In the genomic region with DNA sequence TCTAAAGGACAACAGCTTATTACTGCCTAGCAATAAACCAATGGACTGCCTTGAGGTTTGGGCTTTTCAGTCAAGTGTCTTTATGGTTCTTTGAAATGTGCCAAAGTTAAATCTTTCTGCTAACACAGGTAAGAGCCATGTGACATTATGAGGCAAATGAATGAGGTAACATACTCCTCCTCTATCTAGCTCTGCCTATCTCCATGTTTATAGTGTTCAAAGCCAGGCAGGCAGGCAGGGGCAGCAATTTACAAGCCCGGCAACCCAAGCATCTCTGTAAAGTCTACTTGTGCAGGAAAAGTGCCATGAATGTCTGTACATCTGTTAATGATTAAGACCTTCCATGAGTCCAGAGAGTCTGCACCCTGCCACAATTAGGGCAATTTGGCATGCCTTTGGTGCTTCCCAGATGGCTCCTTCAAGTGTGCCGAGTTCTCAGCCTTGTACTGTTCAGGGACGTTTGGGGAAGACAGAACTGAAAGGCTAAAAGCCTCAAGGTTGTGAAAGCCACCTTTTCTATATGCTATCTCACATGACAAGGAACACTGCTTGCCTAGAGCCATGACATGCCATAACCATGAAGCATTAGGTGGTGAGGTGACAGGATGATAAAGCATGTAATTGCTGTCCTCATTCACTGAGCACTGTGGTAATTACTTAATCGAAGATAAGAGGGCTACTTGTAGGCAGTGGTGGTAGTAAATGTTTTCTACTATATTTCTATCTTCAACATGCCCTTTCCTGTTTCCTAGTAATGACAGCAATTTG, we compare ENCODE assay signal across 19 cellular contexts. TPM values are rescaled to one million over a fixed set of nuclear protein-coding genes. Genes with fewer than 3 reads are reported as not detected.
DNase-seq lines count a peak whose midpoint lies in the region; ATAC-seq and TF ChIP-seq lines count a peak whose summit lies in the region.
"Had no signal": no experiment of that assay in that cellular context is flagged by ENCODE, and none has a peak within 500 bp of the region (broad histone marks: within the 10 kb centered on the region; RNA-seq: fewer than 3 reads in every experiment).

No MANE protein-coding gene starts in this region.

- WGBS in SK-N-SH (ENCODE audit: low lambda C conversion rate) = 5% methylated on average over 4 of the region's 4 CpGs
- 27% methylated on average over 4 of the region's 4 CpGs for WGBS in hepatocyte (ENCODE audit: low lambda C conversion rate, missing lambda C conversion rate)

- peaks cover 8% of the 10 kb centered on the region for H3K4me1 Mint-ChIP-seq in type B pancreatic cell (ENCODE audit: unreplicated experiment)
- H3K4me1 Mint-ChIP-seq: stimulated activated naive B cell treated with anti-CD40 and anti-IgM and Interleukin-4, amounts not matched to agents 10 μg/mL and 1 μg/mL and 100 μg/mL, for 72 hours had no signal

- H3K27me3 ChIP-seq in right atrium auricular region = no peaks in the 10 kb centered on the region
- no peaks in the 10 kb centered on the region for H3K27me3 ChIP-seq in SK-N-SH (ENCODE audit: insufficient read depth)
- no peaks in the 10 kb centered on the region for H3K27me3 ChIP-seq in hepatocyte
- H3K27me3 ChIP-seq: cardiac muscle cell, SJSA1 had no signal

- CTCF ChIA-PET in SK-N-SH (lab: Yijun Ruan, JAX) = interaction anchor here (1.5 kb wide), 1 partner anchor 20 kb away, joined by 3 read pairs; no protein-coding TSS in a partner anchor

- H3K9me2 ChIP-seq in SK-N-SH (no peaks in the 10 kb centered on the region), hepatocyte (replicated peaks; ENCODE audit: insufficient read depth) (no peaks in the 10 kb centered on the region)

- no peaks in the 10 kb centered on the region for H3K9me3 Mint-ChIP-seq in type B pancreatic cell
- H3K9me3 Mint-ChIP-seq: stimulated activated naive B cell treated with anti-CD40 and anti-IgM and Interleukin-4, amounts not matched to agents 10 μg/mL and 1 μg/mL and 100 μg/mL, for 72 hours had no signal

- H4K20me1 ChIP-seq in SK-N-SH (ENCODE audit: insufficient read depth) (no peaks in the 10 kb centered on the region), hepatocyte (ENCODE audit: insufficient read depth, poor library complexity, severe bottlenecking) (no peaks in the 10 kb centered on the region)

- H3K4me1 ChIP-seq in right atrium auricular region (peaks cover 0 to 6% of the 10 kb centered on the region in 2 donors), SK-N-SH (ENCODE audit: control insufficient read depth in 1 of 2, insufficient read depth in 2 of 2, low read depth in 1 of 2, low read length in 1 of 2) (peaks cover 0 to 17% of the 10 kb centered on the region in 2 experiments; a peak in 2 of 4 replicates), hepatocyte (ENCODE audit: insufficient read depth) (no peaks in the 10 kb centered on the region)
- H3K4me1 ChIP-seq: Caco-2, SJSA1 had no signal

- no peaks in the 10 kb centered on the region for H3K79me2 ChIP-seq in SK-N-SH (ENCODE audit: insufficient read depth)
- no peaks in the 10 kb centered on the region for H3K79me2 ChIP-seq in hepatocyte

- intact Hi-C loops in Right ventricle myocardium inferior (cut with DNase I) = no loop called here

- H3F3A ChIP-seq in SK-N-SH (replicated peaks; ENCODE audit: insufficient read depth) = no peaks in the 10 kb centered on the region

- TF ChIP-seq CTCF in right atrium auricular region (IDR thresholded peaks at IDR 0.05) (no peak), SK-N-SH (IDR thresholded peaks at IDR 0.05) (no peak), hepatocyte (IDR thresholded peaks at IDR 0.05; ENCODE audit: poor library complexity) (no peak), type B pancreatic cell (conservative IDR thresholded peaks at IDR 0.05) (no peak)

- peak overlapping the region; percentile 8 for H3K27ac Mint-ChIP-seq in type B pancreatic cell
- H3K27ac Mint-ChIP-seq: activated naive CD8-positive, alpha-beta T cell treated with anti-CD3 and anti-CD28 coated beads, Interleukin-2, amount 10 ng/mL, durations not matched to agents 7 days and 5 days; stimulated activated naive B cell treated with anti-CD40 and anti-IgM and Interleukin-4, amounts not matched to agents 10 μg/mL and 1 μg/mL and 100 μg/mL, for 72 hours had no signal

- peaks cover 68% of the 10 kb centered on the region for H3K27me3 Mint-ChIP-seq in type B pancreatic cell
- H3K27me3 Mint-ChIP-seq: activated naive CD8-positive, alpha-beta T cell treated with anti-CD3 and anti-CD28 coated beads, Interleukin-2, amount 10 ng/mL, durations not matched to agents 7 days and 5 days; stimulated activated naive B cell treated with anti-CD40 and anti-IgM and Interleukin-4, amounts not matched to agents 10 μg/mL and 1 μg/mL and 100 μg/mL, for 72 hours had no signal

- H3K9me3 ChIP-seq in right atrium auricular region (no peaks in the 10 kb centered on the region), SK-N-SH (no peaks in the 10 kb centered on the region), hepatocyte (ENCODE audit: low read depth) (no peaks in the 10 kb centered on the region)
- H3K9me3 ChIP-seq: Caco-2, SJSA1 had no signal

- TF ChIP-seq RAD21 in SK-N-SH (IDR thresholded peaks at IDR 0.05; ENCODE audit: low read length) = no peak

- H3K27ac ChIP-seq in right atrium auricular region = no peak overlapping the region
- H3K27ac ChIP-seq in SK-N-SH (ENCODE audit: low read depth in 2 of 2, low read length in 1 of 2) = peak overlapping the region in 1 of 2 experiments; percentile 60; a peak in 2 of 4 replicates
- H3K27ac ChIP-seq in hepatocyte = peak overlapping the region; percentile 81
- H3K27ac ChIP-seq: cardiac muscle cell, SJSA1, skin epidermis had no signal

- TF ChIP-seq EP300 in SK-N-SH (IDR thresholded peaks at IDR 0.05; ENCODE audit: borderline replicate concordance in 1 of 2, low read depth in 1 of 2, low read length in 1 of 2) = peak in 1 of 2 experiments; percentile 65; a peak in 1 of 4 replicates

- H3K4me3 ChIP-seq in right atrium auricular region (no peak overlapping the region), SK-N-SH (ENCODE audit: low read depth in 2 of 2, low read length in 1 of 2) (no peak overlapping the region), hepatocyte (no peak overlapping the region)
- H3K4me3 ChIP-seq: cardiac muscle cell, SJSA1, skin epidermis had no signal

- no peaks in the 10 kb centered on the region for H3K36me3 Mint-ChIP-seq in type B pancreatic cell
- H3K36me3 Mint-ChIP-seq: activated naive CD8-positive, alpha-beta T cell treated with anti-CD3 and anti-CD28 coated beads, Interleukin-2, amount 10 ng/mL, durations not matched to agents 7 days and 5 days had no signal

- POLR2A ChIA-PET in SK-N-SH (lab: Yijun Ruan, JAX) = no interaction called here

- DNase-seq in Right ventricle myocardium inferior (ENCODE audit: missing footprints) (no peak), right atrium auricular region (ENCODE audit: low spot score) (no peak), SK-N-SH (peak; percentile 58), hepatocyte (ENCODE audit: low spot score) (peak; percentile 35), type B pancreatic cell (ENCODE audit: extremely low spot score, unreplicated experiment) (no peak), retina (no peak)
- DNase-seq: activated CD4-positive, alpha-beta T cell treated with anti-CD3 and anti-CD28 coated beads for 48 hours; activated naive CD8-positive, alpha-beta T cell treated with anti-CD3 and anti-CD28 coated beads, Interleukin-2, amount 10 ng/mL, durations not matched to agents 7 days and 5 days; Caco-2; GF-D8; H7; NCI-H2107; occipital lobe; stimulated activated naive B cell treated with anti-CD40 and anti-IgM and Interleukin-4, amounts not matched to agents 10 μg/mL and 1 μg/mL and 100 μg/mL, for 72 hours had no signal

- peak; percentile 55 for ATAC-seq in Right ventricle myocardium inferior
- ATAC-seq in GM21529 (IDR thresholded peaks at IDR 0.05; ENCODE audit: unreplicated experiment) = no peak
- ATAC-seq in HG03159 (IDR thresholded peaks at IDR 0.05; ENCODE audit: unreplicated experiment) = no peak
- ATAC-seq: stimulated activated naive B cell treated with anti-CD40 and anti-IgM and Interleukin-4, amounts not matched to agents 10 μg/mL and 1 μg/mL and 100 μg/mL, for 72 hours had no signal

- H3K36me3 ChIP-seq in right atrium auricular region = no peaks in the 10 kb centered on the region
- no peaks in the 10 kb centered on the region for H3K36me3 ChIP-seq in SK-N-SH (replicated peaks in 1 of 2; ENCODE audit: control insufficient read depth in 1 of 2, insufficient read depth in 2 of 2, low read length in 1 of 2)
- H3K36me3 ChIP-seq in hepatocyte (replicated peaks; ENCODE audit: insufficient read depth, low read depth) = no peaks in the 10 kb centered on the region
- H3K36me3 ChIP-seq: cardiac muscle cell, SJSA1 had no signal

- no peak overlapping the region for H3K4me3 Mint-ChIP-seq in type B pancreatic cell
- H3K4me3 Mint-ChIP-seq: activated naive CD8-positive, alpha-beta T cell treated with anti-CD3 and anti-CD28 coated beads, Interleukin-2, amount 10 ng/mL, durations not matched to agents 7 days and 5 days; stimulated activated naive B cell treated with anti-CD40 and anti-IgM and Interleukin-4, amounts not matched to agents 10 μg/mL and 1 μg/mL and 100 μg/mL, for 72 hours had no signal

- H3K4me2 ChIP-seq in SK-N-SH (no peak overlapping the region), hepatocyte (no peak overlapping the region)

- H3K9ac ChIP-seq in SK-N-SH = no peak overlapping the region

- H2AFZ ChIP-seq in SK-N-SH (ENCODE audit: low read depth) (no peak overlapping the region), hepatocyte (no peak overlapping the region)

TF ChIP-seq in SK-N-SH, 30 proteins besides CTCF, POLR2A, EP300 and RAD21:
- TF ChIP-seq CHD2 (IDR thresholded peaks at IDR 0.05; ENCODE audit: low read length, partially characterized antibody) (peak; percentile 61), TCF12 (IDR thresholded peaks at IDR 0.05) (peak; percentile 39; the same call in 1 of the 2 replicates), RCOR1 (IDR thresholded peaks at IDR 0.05; ENCODE audit: low read length) (peak; percentile 93), GATA2 (CRISPR knock-in tag; IDR thresholded peaks at IDR 0.05) (0 out of 2 replicates have a peak, but pooled peaks have one; percentile 27)
- TF ChIP-seq, protein P1, sequence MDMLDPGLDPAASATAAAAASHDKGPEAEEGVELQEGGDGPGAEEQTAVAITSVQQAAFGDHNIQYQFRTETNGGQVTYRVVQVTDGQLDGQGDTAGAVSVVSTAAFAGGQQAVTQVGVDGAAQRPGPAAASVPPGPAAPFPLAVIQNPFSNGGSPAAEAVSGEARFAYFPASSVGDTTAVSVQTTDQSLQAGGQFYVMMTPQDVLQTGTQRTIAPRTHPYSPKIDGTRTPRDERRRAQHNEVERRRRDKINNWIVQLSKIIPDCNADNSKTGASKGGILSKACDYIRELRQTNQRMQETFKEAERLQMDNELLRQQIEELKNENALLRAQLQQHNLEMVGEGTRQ (IDR thresholded peaks at IDR 0.05; ENCODE audit: borderline replicate concordance, low read depth, low read length) = no peak

RNA-seq across cellular contexts. Expression of a gene that starts 41.4 kb away (rescaled TPM):
- total RNA-seq in Right ventricle myocardium inferior = 327 TPM
- total RNA-seq in right atrium auricular region = 100 to 1,000 TPM in 1 of 2 donors, 10 to 100 TPM in 1; 63.9 to 131 TPM
- 21.4 and 22.9 TPM in 2 replicates for polyA plus RNA-seq in SK-N-SH (2012; rRNA removed)
- 36.1 and 44.5 TPM in 2 replicates for polyA plus RNA-seq in SK-N-SH (2012; cell fraction: cytosol; rRNA removed)
- polyA plus RNA-seq in SK-N-SH (2012; cell fraction: nucleus; rRNA removed) = 8.9 and 20.2 TPM in 2 replicates
- 34.4 and 42.2 TPM in 2 replicates for total RNA-seq in hepatocyte
- 153 and 164 TPM in 2 replicates for polyA plus RNA-seq in hepatocyte
- 55.2 and 81.8 TPM in 2 replicates for total RNA-seq in type B pancreatic cell (ENCODE audit: low replicate concordance)

Comparison
In these comparisons a context has a peak if more than half of its experiments do, and no peak if none do; other contexts are left out.
1. DNase-seq: peak in SK-N-SH (single experiment) and hepatocyte (single experiment); none in Right ventricle myocardium inferior (single experiment), right atrium auricular region (single experiment), type B pancreatic cell (single experiment) and retina (single experiment).